9 cellular contexts compared by ENCODE assay signal in the genomic region with DNA sequence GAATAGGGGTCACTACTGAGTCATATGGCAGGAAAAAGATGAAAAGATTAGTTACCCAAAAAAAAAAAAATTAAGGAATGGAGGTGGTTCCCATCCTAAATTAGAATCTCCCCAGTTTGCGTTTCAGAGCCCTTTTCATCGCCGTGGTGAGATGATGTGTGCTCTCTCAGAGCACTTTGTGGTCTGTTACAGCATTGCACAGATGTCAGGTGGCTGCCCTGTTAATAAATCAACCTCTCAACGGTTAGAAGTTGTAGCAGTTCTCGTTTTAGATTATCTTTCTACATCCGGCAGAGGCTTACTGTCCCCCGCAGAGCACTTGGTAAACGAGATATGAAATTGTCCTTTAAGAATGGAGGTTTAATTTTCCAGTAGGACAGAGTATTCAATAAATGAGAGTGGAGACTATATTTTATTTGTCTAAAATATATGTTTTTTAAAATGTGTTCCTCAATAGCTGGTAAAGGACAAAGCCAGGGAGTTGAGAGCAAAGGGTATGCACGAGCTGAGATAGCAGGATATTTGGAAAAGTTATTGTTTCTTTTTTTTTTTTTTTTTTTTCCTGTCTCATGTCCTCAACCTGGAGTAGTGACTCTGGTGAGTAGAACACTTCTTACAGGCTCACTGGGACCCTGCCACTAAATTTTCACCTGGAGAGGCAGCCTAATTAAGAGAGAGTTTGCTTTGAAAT. TPM values are rescaled to one million over a fixed set of nuclear protein-coding genes. Genes with fewer than 3 reads are reported as not detected.
DNase-seq lines count a peak whose midpoint lies in the region; ATAC-seq and TF ChIP-seq lines count a peak whose summit lies in the region.
"Had no signal": no experiment of that assay in that cellular context is flagged by ENCODE, and none has a peak within 500 bp of the region (broad histone marks: within the 10 kb centered on the region; RNA-seq: fewer than 3 reads in every experiment).

No MANE protein-coding gene starts in this region.

- no peaks in the 10 kb centered on the region for H3K9me3 ChIP-seq in esophagus squamous epithelium
- H3K9me3 ChIP-seq: right lobe of liver had no signal

- H3K4me1 Mint-ChIP-seq in stimulated activated naive CD8-positive, alpha-beta T cell treated with anti-CD3 and anti-CD28 coated beads, Interleukin-15, amount 100 ng/mL, for 72 hours: peaks cover 42% of the 10 kb centered on the region

- TF ChIP-seq POLR2A in esophagus squamous epithelium (IDR thresholded peaks at IDR 0.05): no peak

- TF ChIP-seq CTCF in esophagus squamous epithelium (IDR thresholded peaks at IDR 0.05): no peak

- no peaks in the 10 kb centered on the region for H3K27me3 ChIP-seq in esophagus squamous epithelium
- H3K27me3 ChIP-seq: right lobe of liver had no signal

- no peaks in the 10 kb centered on the region for H3K9me3 Mint-ChIP-seq in stimulated activated naive CD8-positive, alpha-beta T cell treated with anti-CD3 and anti-CD28 coated beads, Interleukin-15, amount 100 ng/mL, for 72 hours

- intact Hi-C loops in esophagus squamous epithelium (cut with DNase I): no loop called here

- no peaks in the 10 kb centered on the region for H3K27me3 Mint-ChIP-seq in stimulated activated naive CD8-positive, alpha-beta T cell treated with anti-CD3 and anti-CD28 coated beads, Interleukin-15, amount 100 ng/mL, for 72 hours

- H3K27ac Mint-ChIP-seq in stimulated activated naive CD8-positive, alpha-beta T cell treated with anti-CD3 and anti-CD28 coated beads, Interleukin-15, amount 100 ng/mL, for 72 hours: no peak overlapping the region

- H3K4me3 Mint-ChIP-seq in stimulated activated naive CD8-positive, alpha-beta T cell treated with anti-CD3 and anti-CD28 coated beads, Interleukin-15, amount 100 ng/mL, for 72 hours: peak overlapping the region; percentile 29 to 67

- H3K27ac ChIP-seq in esophagus squamous epithelium: peak overlapping the region in 3 of 4 donors; percentile 18 to 51 (median 50)

- ATAC-seq in GM19455 (IDR thresholded peaks at IDR 0.05; ENCODE audit: unreplicated experiment) (peak; percentile 89), HG03439 (IDR thresholded peaks at IDR 0.05; ENCODE audit: unreplicated experiment) (peak; percentile 71)
- ATAC-seq in stimulated activated naive CD8-positive, alpha-beta T cell treated with anti-CD3 and anti-CD28 coated beads, Interleukin-15, amount 100 ng/mL, for 72 hours: peak; percentile 96

- peaks cover 0 to 18% (median 0%) of the 10 kb centered on the region in 3 donors for H3K36me3 ChIP-seq in esophagus squamous epithelium
- H3K36me3 ChIP-seq: right lobe of liver had no signal

- H3K4me1 ChIP-seq in esophagus squamous epithelium: peaks cover 3 to 81% (median 43%) of the 10 kb centered on the region in 3 donors

- 51 to 82% methylated on average over 9 of the region's 9 CpGs for WGBS in esophagus squamous epithelium, 2 donors

- DNase-seq in EL (peak; percentile 6), OCI-M1 (lab: John Stamatoyannopoulos, UW) (peak; percentile 95), esophagus squamous epithelium (lab: John Stamatoyannopoulos, UW) (no peak), NCI-H446 (lab: John Stamatoyannopoulos, UW) (no peak)
- DNase-seq in stimulated activated naive CD8-positive, alpha-beta T cell treated with anti-CD3 and anti-CD28 coated beads, Interleukin-15, amount 100 ng/mL, for 72 hours: no peak
- DNase-seq in activated CD8-positive, alpha-beta memory T cell treated with anti-CD3 and anti-CD28 coated beads, Interleukin-2, amount 50 U/mL, for 4 hours: no peak
- DNase-seq: right lobe of liver had no signal

- H3K4me3 ChIP-seq in esophagus squamous epithelium: no peak overlapping the region
- H3K4me3 ChIP-seq: right lobe of liver had no signal

RNA-seq across cellular contexts. Expression of gene AFF1, which starts 26.9 kb away (rescaled TPM):
- total RNA-seq in esophagus squamous epithelium: 10 to 100 TPM; 22.9 to 47.1 (median 34.0) TPM

Comparison
In these comparisons a context has a peak if more than half of its experiments do, and no peak if none do; other contexts are left out.
1. DNase-seq: peak in EL (single experiment) and OCI-M1 (single experiment); none in esophagus squamous epithelium (single experiment), stimulated activated naive CD8-positive, alpha-beta T cell treated with anti-CD3 and anti-CD28 coated beads, Interleukin-15, amount 100 ng/mL, for 72 hours (0 of 2), NCI-H446 (0 of 2) and activated CD8-positive, alpha-beta memory T cell treated with anti-CD3 and anti-CD28 coated beads, Interleukin-2, amount 50 U/mL, for 4 hours (single experiment).
2. Peak in every context shown above with its lines, with median percentiles within 50 percentile points of each other: ATAC-seq.